Comparison of ENCODE assay signal across 34 cellular contexts in the genomic region with DNA sequence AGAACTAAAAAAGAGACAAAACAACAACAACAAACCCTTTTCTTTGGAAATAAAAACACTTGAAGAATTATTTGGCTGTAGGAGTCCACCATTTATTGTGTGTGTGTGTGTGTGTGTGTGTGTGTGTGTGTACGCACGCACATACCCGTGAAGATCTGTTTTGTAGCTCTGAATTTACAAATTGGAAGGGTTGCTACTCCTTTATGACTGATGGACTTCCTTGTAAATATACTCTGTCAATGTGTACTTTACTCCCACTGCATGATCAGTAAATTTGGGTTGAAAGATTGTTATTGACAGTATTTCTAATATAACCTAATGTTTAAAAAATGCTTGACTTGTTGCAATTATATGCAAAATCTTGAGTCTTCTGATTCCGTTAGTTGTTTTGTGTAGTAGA.
"Had no signal": no experiment of that assay in that cellular context is flagged by ENCODE, and none has a peak within 500 bp of the region (broad histone marks: within the 10 kb centered on the region; RNA-seq: fewer than 3 reads in every experiment).

No MANE protein-coding gene starts in this region.

- FAIRE-seq: astrocyte, bronchial epithelial cell had no signal

- H3K27ac ChIP-seq: adrenal gland, ascending aorta, body of pancreas, brain microvascular endothelial cell, breast epithelium, cardiac muscle cell had no signal

- DNase-seq: activated effector memory CD4-positive, alpha-beta T cell treated with anti-CD3 and anti-CD28 coated beads, Interleukin-2, amount 50 U/mL, for 16 hours; activated effector memory CD4-positive, alpha-beta T cell treated with Interleukin-2 at 50 U/mL for 16 hours; activated gamma-delta T cell; activated gamma-delta T cell treated with Interleukin-2 at 50 U/mL for 16 hours; activated naive CD4-positive, alpha-beta T cell; activated naive CD4-positive, alpha-beta T cell treated with anti-CD3 and anti-CD28 coated beads for 36 hours; activated naive CD4-positive, alpha-beta T cell treated with anti-CD3 and anti-CD28 coated beads, Interleukin-2, amount 10 ng/mL, durations not matched to agents 7 days and 5 days; activated naive CD4-positive, alpha-beta T cell treated with anti-CD3 and anti-CD28 coated beads, Interleukin-2, amount 50 U/mL, for 16 hours; activated naive CD4-positive, alpha-beta T cell treated with Interleukin-2 at 50 U/mL for 16 hours; activated naive CD8-positive, alpha-beta T cell treated with anti-CD3 and anti-CD28 coated beads for 36 hours; activated naive CD8-positive, alpha-beta T cell treated with anti-CD3 and anti-CD28 coated beads, Interleukin-2, amount 10 ng/mL, durations not matched to agents 7 days and 5 days; activated naive CD8-positive, alpha-beta T cell treated with anti-CD3 and anti-CD28 coated beads, Interleukin-2, amount 50 U/mL, for 24 hours; activated T-cell treated with anti-CD3 and anti-CD28 coated beads, Interleukin-2, amount 50 U/mL, for 1 hour; activated T-cell treated with anti-CD3 and anti-CD28 coated beads, Interleukin-2, amount 50 U/mL, for 24 hours; activated T-cell treated with anti-CD3 and anti-CD28 coated beads, Interleukin-2, amount 50 U/mL, for 4 hours; activated T-cell treated with anti-CD3 and anti-CD28 coated beads, Interleukin-2, amount 50 U/mL, for 48 hours; activated T-cell treated with anti-CD3 and anti-CD28 coated beads, Interleukin-2, amount 50 U/mL, for 72 hours; adrenal gland; amniotic stem cell; amygdala; anterior cingulate cortex; aorta; body of pancreas; brain microvascular endothelial cell; caudate nucleus; central memory CD4-positive, alpha-beta T cell; cerebellar nuclear complex had no signal

- ATAC-seq: activated naive CD4-positive, alpha-beta T cell treated with anti-CD3 and anti-CD28 coated beads, Interleukin-2, amount 50 U/mL, for 72 hours; activated naive CD8-positive, alpha-beta T cell treated with anti-CD3 and anti-CD28 coated beads, Interleukin-2, amount 50 U/mL, for 24 hours; activated T-cell treated with anti-CD3 and anti-CD28 coated beads, Interleukin-2, amount 50 U/mL, for 4 hours; activated T-cell treated with anti-CD3 and anti-CD28 coated beads, Interleukin-2, amount 50 U/mL, for 72 hours; activated T-helper 17 cell treated with anti-CD3 and anti-CD28 coated beads, Interleukin-2, amount 50 U/mL, for 72 hours; body of pancreas had no signal

- H3K27me3 ChIP-seq: adrenal gland, ascending aorta, body of pancreas, brain microvascular endothelial cell, breast epithelium, cardiac muscle cell had no signal

- H3K36me3 ChIP-seq: adrenal gland, ascending aorta, brain microvascular endothelial cell, breast epithelium, cardiac muscle cell had no signal

- H3K9me3 ChIP-seq: adrenal gland, body of pancreas, breast epithelium had no signal

- H3K4me3 ChIP-seq: adrenal gland, ascending aorta, body of pancreas, breast epithelium, cardiac muscle cell had no signal

- H3K4me1 ChIP-seq: ascending aorta, body of pancreas, breast epithelium had no signal
